ENCODE assay signal across 8 cellular contexts in the genomic region with DNA sequence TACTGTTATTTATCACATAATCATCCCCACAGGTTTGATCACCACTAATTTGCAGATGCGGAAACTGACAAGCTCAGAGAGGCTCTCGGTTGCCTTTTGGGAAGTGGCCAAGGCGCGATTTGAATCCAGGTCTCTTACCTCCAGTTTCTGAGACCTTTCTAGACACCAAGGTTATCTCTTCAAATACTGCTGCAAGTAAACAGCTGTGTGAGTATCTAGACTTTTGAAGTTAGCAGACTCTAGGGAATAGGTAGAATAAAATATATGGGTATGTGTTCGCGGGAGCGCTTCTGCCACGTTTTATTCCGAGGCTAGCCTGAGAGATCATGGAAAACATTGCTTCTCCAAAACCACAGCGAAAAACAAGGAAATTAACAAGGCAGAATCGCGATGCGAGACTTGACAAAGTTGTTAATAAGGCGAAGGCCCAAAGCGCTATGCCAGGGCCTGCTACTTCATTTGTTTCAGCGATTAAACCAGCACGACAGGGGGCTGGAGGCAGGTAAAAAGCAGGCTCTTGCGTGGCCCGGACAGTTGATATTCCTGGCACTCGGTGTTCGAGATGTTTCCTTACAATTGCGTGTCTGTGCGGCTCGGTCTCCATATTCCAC. TPM values are rescaled to one million over a fixed set of nuclear protein-coding genes. Genes with fewer than 3 reads are reported as not detected.
A peak's percentile ranks its signal among the peaks of the same experiment; 100 is the strongest.
DNase-seq lines count a peak whose midpoint lies in the region; ATAC-seq and TF ChIP-seq lines count a peak whose summit lies in the region.

No MANE protein-coding gene starts in this region.

- H3K18ac ChIP-seq in mesenchymal stem cell (ENCODE audit: low read depth in 1 of 2, low read length in 2 of 2), result peak overlapping the region in 1 of 2 experiments; percentile 77

- peak overlapping the region; percentile 78 for H3K4me3 Mint-ChIP-seq in stimulated activated naive CD8-positive, alpha-beta T cell treated with anti-CD3 and anti-CD28 coated beads, Interleukin-15, Interleukin-2, amounts not matched to agents 100 ng/mL and 50 ng/mL, for 24 hours

- peak overlapping the region; percentile 29 for H2BK120ac ChIP-seq in mesenchymal stem cell (ENCODE audit: low read depth, low read length)

- no peak for TF ChIP-seq POLR2A in body of pancreas (IDR thresholded peaks at IDR 0.05)

- H3K4me1 ChIP-seq in body of pancreas (peaks cover 9% of the 10 kb centered on the region), mesenchymal stem cell (ENCODE audit: control insufficient read depth, insufficient read depth, low read depth, low read length) (peaks cover 3% of the 10 kb centered on the region)

- H3K14ac ChIP-seq in mesenchymal stem cell (ENCODE audit: low read length in 2 of 2), result no peak overlapping the region

- no peak overlapping the region for H4K91ac ChIP-seq in mesenchymal stem cell (ENCODE audit: low read length)

- peak overlapping the region; percentile 87 for H3K4me2 ChIP-seq in mesenchymal stem cell (ENCODE audit: low read length, poor library complexity, severe bottlenecking)

- H3K79me1 ChIP-seq in mesenchymal stem cell (replicated peaks; ENCODE audit: low read length, poor library complexity, severe bottlenecking), result peaks cover 2% of the 10 kb centered on the region

- peaks cover 13% of the 10 kb centered on the region for H3K4me1 Mint-ChIP-seq in stimulated activated naive CD8-positive, alpha-beta T cell treated with anti-CD3 and anti-CD28 coated beads, Interleukin-15, Interleukin-2, amounts not matched to agents 100 ng/mL and 50 ng/mL, for 24 hours (ENCODE audit: low read depth)

- no peak for ATAC-seq in stimulated activated naive CD8-positive, alpha-beta T cell treated with anti-CD3 and anti-CD28 coated beads, Interleukin-15, Interleukin-2, amounts not matched to agents 100 U/mL and 50 U/mL, for 24 hours
- ATAC-seq in body of pancreas (no peak), HG03521 (IDR thresholded peaks at IDR 0.05; ENCODE audit: unreplicated experiment) (no peak), HG03354 (IDR thresholded peaks at IDR 0.05; ENCODE audit: poor library complexity, severe bottlenecking, unreplicated experiment) (no peak)

- H4K8ac ChIP-seq in mesenchymal stem cell (ENCODE audit: low read length), result peak overlapping the region; percentile 76

- H3K27me3 ChIP-seq in body of pancreas, result no peaks in the 10 kb centered on the region
- H3K27me3 ChIP-seq in mesenchymal stem cell (ENCODE audit: control insufficient read depth in 1 of 2, insufficient read depth in 1 of 2, low read length in 2 of 2), result no peaks in the 10 kb centered on the region

- H3K9me3 ChIP-seq in body of pancreas, result no peaks in the 10 kb centered on the region
- H3K9me3 ChIP-seq in mesenchymal stem cell (ENCODE audit: control insufficient read depth, low read length), result no peaks in the 10 kb centered on the region

- peak overlapping the region in 1 of 2 experiments; percentile 9 for H2BK12ac ChIP-seq in mesenchymal stem cell (ENCODE audit: low read length in 2 of 2)

- no peak overlapping the region for H2AK5ac ChIP-seq in mesenchymal stem cell (ENCODE audit: low read length, severe bottlenecking)

- DNase-seq in stimulated activated naive CD8-positive, alpha-beta T cell treated with anti-CD3 and anti-CD28 coated beads, Interleukin-15, Interleukin-2, amounts not matched to agents 100 U/mL and 50 U/mL, for 24 hours, result no peak
- DNase-seq in body of pancreas (peak in 2 of 4 donors; percentile 13 to 21), mesenchymal stem cell (peak; percentile 26)
- no peak for DNase-seq in effector CD4-positive, alpha-beta T cell
- no peak for DNase-seq in stimulated activated CD4-positive, alpha-beta T cell treated with anti-CD3 and anti-CD28 coated beads, Interleukin-2, amount 100 ng/mL, for 24 hours

- H2AFZ ChIP-seq in mesenchymal stem cell (ENCODE audit: low read depth, low read length), result no peak overlapping the region

- no peak overlapping the region for H3K4ac ChIP-seq in mesenchymal stem cell (ENCODE audit: low read depth in 1 of 2, low read length in 2 of 2)

- no peak overlapping the region for H2BK5ac ChIP-seq in mesenchymal stem cell (ENCODE audit: low read depth, low read length, poor library complexity, severe bottlenecking)

- H3K36me3 ChIP-seq in body of pancreas (replicated peaks in 1 of 2; ENCODE audit: insufficient read depth in 1 of 2, low read depth in 2 of 2), result no peaks in the 10 kb centered on the region
- no peaks in the 10 kb centered on the region for H3K36me3 ChIP-seq in mesenchymal stem cell (ENCODE audit: control insufficient read depth in 1 of 2, insufficient read depth in 2 of 2, low read depth in 1 of 2, low read length in 2 of 2)

- peak overlapping the region in 1 of 2 donors; percentile 25 for H3K4me3 ChIP-seq in body of pancreas
- H3K4me3 ChIP-seq in mesenchymal stem cell (ENCODE audit: insufficient read depth in 1 of 2, low read depth in 1 of 2, low read length in 2 of 2), result peak overlapping the region in 1 of 2 experiments; percentile 81

- H3K9me3 Mint-ChIP-seq in stimulated activated naive CD8-positive, alpha-beta T cell treated with anti-CD3 and anti-CD28 coated beads, Interleukin-15, Interleukin-2, amounts not matched to agents 100 ng/mL and 50 ng/mL, for 24 hours, result no peaks in the 10 kb centered on the region

- H3K27ac ChIP-seq in body of pancreas (peak overlapping the region in 3 of 4 donors; percentile 88 to 96 (median 95)), mesenchymal stem cell (ENCODE audit: low read length, poor library complexity, severe bottlenecking) (peak overlapping the region; percentile 0)

- no peaks in the 10 kb centered on the region for H3K27me3 Mint-ChIP-seq in stimulated activated naive CD8-positive, alpha-beta T cell treated with anti-CD3 and anti-CD28 coated beads, Interleukin-15, Interleukin-2, amounts not matched to agents 100 ng/mL and 50 ng/mL, for 24 hours

- no peak overlapping the region for H2BK15ac ChIP-seq in mesenchymal stem cell (ENCODE audit: low read depth, poor library complexity, severe bottlenecking)

- peaks cover 15% of the 10 kb centered on the region for H3K36me3 Mint-ChIP-seq in stimulated activated naive CD8-positive, alpha-beta T cell treated with anti-CD3 and anti-CD28 coated beads, Interleukin-15, Interleukin-2, amounts not matched to agents 100 ng/mL and 50 ng/mL, for 24 hours (ENCODE audit: low read depth)

- H3K27ac Mint-ChIP-seq in stimulated activated naive CD8-positive, alpha-beta T cell treated with anti-CD3 and anti-CD28 coated beads, Interleukin-15, Interleukin-2, amounts not matched to agents 100 ng/mL and 50 ng/mL, for 24 hours, result peak overlapping the region; percentile 76

- intact Hi-C loops in body of pancreas (cut with DNase I), result no loop called here

- TF ChIP-seq CTCF in body of pancreas (IDR thresholded peaks at IDR 0.05), result no peak

- peak overlapping the region; percentile 85 for H3K9ac ChIP-seq in mesenchymal stem cell (ENCODE audit: low read length)

- 74 to 91% methylated on average over 24 of the region's 24 CpGs for WGBS in body of pancreas, 2 donors
- WGBS in mesenchymal stem cell, result 34% methylated on average over 22 of the region's 24 CpGs

- H3K23ac ChIP-seq in mesenchymal stem cell (ENCODE audit: low read length in 2 of 2), result no peak overlapping the region

RNA-seq across cellular contexts. Expression of a gene that starts 1.8 kb away (rescaled TPM):
- total RNA-seq in body of pancreas, result 1 to 10 TPM; 3.6 to 4.6 TPM
- polyA plus RNA-seq in mesenchymal stem cell (2013, experiment 1 of 2), result 10.5 TPM
- polyA plus RNA-seq in mesenchymal stem cell (2013, experiment 2 of 2), result 9.8 TPM
